ENCODE assay signal across 19 cellular contexts in genomic region chr19:12647047-12647446, GRCh38.
DNase-seq lines count a peak whose midpoint lies in the region; ATAC-seq and TF ChIP-seq lines count a peak whose summit lies in the region.
"Had no signal": no experiment of that assay in that cellular context is flagged by ENCODE, and none has a peak within 500 bp of the region (broad histone marks: within the 10 kb centered on the region; RNA-seq: fewer than 3 reads in every experiment).

No MANE protein-coding gene starts in this region.

- H3K27ac ChIP-seq in duodenal mucosa (ENCODE audit: low read depth, low read length) = no peak overlapping the region
- no peak overlapping the region for H3K27ac ChIP-seq in stomach smooth muscle (ENCODE audit: low read length)
- H3K27ac ChIP-seq: right atrium auricular region, SK-N-MC, thoracic aorta had no signal

- H3K27me3 ChIP-seq in duodenal mucosa (ENCODE audit: control insufficient read depth in 1 of 2, insufficient read depth in 2 of 2, low read length in 2 of 2) (no peaks in the 10 kb centered on the region), stomach smooth muscle (ENCODE audit: control insufficient read depth in 1 of 2, insufficient read depth in 2 of 2, low read length in 2 of 2) (no peaks in the 10 kb centered on the region)
- H3K27me3 ChIP-seq: MG63, right atrium auricular region had no signal

- in situ Hi-C loops in GM13976 (cut with MboI; ENCODE audit: low sequenced_read_pairs, unreplicated experiment) = no loop called here

- H3K9me3 ChIP-seq in duodenal mucosa (ENCODE audit: control insufficient read depth in 1 of 2, low read length in 2 of 2) (no peaks in the 10 kb centered on the region), stomach smooth muscle (ENCODE audit: control insufficient read depth in 2 of 2, low read length in 2 of 2) (no peaks in the 10 kb centered on the region)
- H3K9me3 ChIP-seq: MG63, right atrium auricular region, thoracic aorta had no signal

- H3K9ac ChIP-seq in duodenal mucosa (ENCODE audit: low read depth in 1 of 2, low read length in 2 of 2) (no peak overlapping the region), stomach smooth muscle (ENCODE audit: low read length in 2 of 2) (no peak overlapping the region)

- TF ChIP-seq CTCF in GM13976 (IDR thresholded peaks at IDR 0.05; ENCODE audit: borderline replicate concordance, control extremely low read depth, extremely low read depth, insufficient read depth, missing control alignments) = no peak

- H3K4me3 ChIP-seq in duodenal mucosa (ENCODE audit: low read depth in 1 of 2, low read length in 2 of 2) = peak overlapping the region; percentile 40 to 51
- peak overlapping the region; percentile 9 to 44 for H3K4me3 ChIP-seq in stomach smooth muscle (ENCODE audit: low read length in 2 of 2)
- H3K4me3 ChIP-seq: MG63 had no signal

- H3K36me3 ChIP-seq in duodenal mucosa (ENCODE audit: control insufficient read depth in 1 of 2, insufficient read depth in 2 of 2, low read length in 2 of 2) (peaks cover 0 to 2% of the 10 kb centered on the region in 2 donors), stomach smooth muscle (ENCODE audit: control insufficient read depth in 2 of 2, insufficient read depth in 2 of 2, low read length in 2 of 2) (peaks cover 0 to 3% of the 10 kb centered on the region in 2 donors)
- H3K36me3 ChIP-seq: right atrium auricular region, thoracic aorta had no signal

- peak overlapping the region; percentile 15 for H3K27ac Mint-ChIP-seq in activated T-cell treated with anti-CD3 and anti-CD28 coated beads, Interleukin-2, amount 50 U/mL, for 24 hours
- H3K27ac Mint-ChIP-seq: activated naive CD8-positive, alpha-beta T cell treated with anti-CD3 and anti-CD28 coated beads for 36 hours; activated T-helper 1 cell treated with anti-CD3 and anti-CD28 coated beads, Interleukin-12 subunit alpha, Interleukin-12 subunit beta, Interleukin-2, Interleukin-4 antibody, amounts not matched to agents 30 ng/mL and 10 ng/mL and 1 ng/mL, durations not matched to agents 14 hours and 24 hours and 36 hours had no signal

- ATAC-seq in GM19351 (IDR thresholded peaks at IDR 0.05; ENCODE audit: unreplicated experiment) (no peak), GM18517 (IDR thresholded peaks at IDR 0.05; ENCODE audit: unreplicated experiment) (no peak)

- DNase-seq in activated T-cell treated with anti-CD3 and anti-CD28 coated beads, Interleukin-2, amount 50 U/mL, for 24 hours = no peak
- DNase-seq in activated T-cell treated with anti-CD3 and anti-CD28 coated beads, Interleukin-2, amount 50 U/mL, for 48 hours = no peak
- DNase-seq in GM13976 (ENCODE audit: low spot score) (peak; percentile 25), MV-4-11 (lab: John Stamatoyannopoulos, UW) (no peak)
- DNase-seq: kidney glomerular epithelial cell, mammary epithelial cell, MG63, NCI-H226 had no signal

- H3K27me3 Mint-ChIP-seq in activated T-cell treated with anti-CD3 and anti-CD28 coated beads, Interleukin-2, amount 50 U/mL, for 24 hours = no peaks in the 10 kb centered on the region
- H3K27me3 Mint-ChIP-seq: activated naive CD8-positive, alpha-beta T cell treated with anti-CD3 and anti-CD28 coated beads for 36 hours; IgD-negative memory B cell had no signal

- peaks cover 5% of the 10 kb centered on the region in 2 donors for H3K4me1 ChIP-seq in duodenal mucosa (ENCODE audit: control insufficient read depth in 1 of 2, insufficient read depth in 2 of 2, low read length in 2 of 2)
- peaks cover 10% of the 10 kb centered on the region for H3K4me1 ChIP-seq in stomach smooth muscle (ENCODE audit: control insufficient read depth, insufficient read depth, low read length)

- H3K9me3 Mint-ChIP-seq in activated T-cell treated with anti-CD3 and anti-CD28 coated beads, Interleukin-2, amount 50 U/mL, for 24 hours = no peaks in the 10 kb centered on the region
- H3K9me3 Mint-ChIP-seq: activated naive CD8-positive, alpha-beta T cell treated with anti-CD3 and anti-CD28 coated beads for 36 hours; activated T-helper 1 cell treated with anti-CD3 and anti-CD28 coated beads, Interleukin-12 subunit alpha, Interleukin-12 subunit beta, Interleukin-2, Interleukin-4 antibody, amounts not matched to agents 30 ng/mL and 10 ng/mL and 1 ng/mL, durations not matched to agents 14 hours and 24 hours and 36 hours; CD8-positive, alpha-beta memory T cell; IgD-negative memory B cell had no signal

- H3K4me3 Mint-ChIP-seq in activated T-cell treated with anti-CD3 and anti-CD28 coated beads, Interleukin-2, amount 50 U/mL, for 24 hours = no peak overlapping the region
- H3K4me3 Mint-ChIP-seq: activated naive CD8-positive, alpha-beta T cell treated with anti-CD3 and anti-CD28 coated beads for 36 hours; activated T-helper 1 cell treated with anti-CD3 and anti-CD28 coated beads, Interleukin-12 subunit alpha, Interleukin-12 subunit beta, Interleukin-2, Interleukin-4 antibody, amounts not matched to agents 30 ng/mL and 10 ng/mL and 1 ng/mL, durations not matched to agents 14 hours and 24 hours and 36 hours; CD8-positive, alpha-beta memory T cell; IgD-negative memory B cell had no signal

- peaks cover 75% of the 10 kb centered on the region for H3K36me3 Mint-ChIP-seq in activated T-cell treated with anti-CD3 and anti-CD28 coated beads, Interleukin-2, amount 50 U/mL, for 24 hours (ENCODE audit: low read depth)

- H3K4me1 Mint-ChIP-seq in activated T-cell treated with anti-CD3 and anti-CD28 coated beads, Interleukin-2, amount 50 U/mL, for 24 hours (ENCODE audit: low read depth) = no peaks in the 10 kb centered on the region
- H3K4me1 Mint-ChIP-seq: CD8-positive, alpha-beta memory T cell had no signal
